ENCODE assay signal across 1 cellular context in the genomic region with DNA sequence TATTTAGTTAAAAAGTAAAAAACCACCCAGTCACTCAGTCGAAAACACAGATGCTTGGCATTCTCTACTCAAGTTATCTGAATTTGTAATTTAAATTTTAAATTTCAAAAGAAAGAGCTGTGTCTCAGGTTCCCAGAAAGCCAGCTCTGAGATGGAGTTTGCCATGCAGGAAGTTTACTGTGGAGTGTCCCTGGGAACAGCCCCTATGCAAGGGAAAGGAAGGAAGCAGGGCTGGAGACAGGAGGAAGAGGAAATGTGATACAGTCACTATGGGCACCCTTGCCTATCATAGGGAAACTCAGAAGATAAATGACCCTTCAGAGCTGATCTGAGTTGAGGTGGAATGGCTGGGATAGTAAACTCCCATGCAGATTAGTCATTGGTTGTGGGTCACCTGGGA.
TF ChIP-seq lines count a peak whose summit lies in the region.

No MANE protein-coding gene starts in this region.

TF ChIP-seq in HCT116, 20 proteins besides CTCF, POLR2A, EP300 and RAD21:
- TF ChIP-seq TCF7L2 (IDR thresholded peaks at IDR 0.05; ENCODE audit: borderline replicate concordance, extremely low read depth, insufficient read depth, insufficient read length) (no peak), JUND (IDR thresholded peaks at IDR 0.05) (no peak), ZFX (IDR thresholded peaks at IDR 0.05) (no peak), CBX3 (IDR thresholded peaks at IDR 0.05; ENCODE audit: low read depth) (no peak), SIN3A (IDR thresholded peaks at IDR 0.05; ENCODE audit: low read depth) (no peak), SRF (IDR thresholded peaks at IDR 0.05; ENCODE audit: low read depth) (no peak), EGR1 (IDR thresholded peaks at IDR 0.05; ENCODE audit: low read depth) (no peak), SP1 (IDR thresholded peaks at IDR 0.05; ENCODE audit: low read depth) (no peak), ELF1 (IDR thresholded peaks at IDR 0.05; ENCODE audit: borderline replicate concordance, low read depth) (no peak), EZH2 (IDR thresholded peaks at IDR 0.05) (no peak), ZNF274 (IDR thresholded peaks at IDR 0.05; ENCODE audit: low read depth, low read length) (no peak), EZH2phosphoT487 (IDR thresholded peaks at IDR 0.05; ENCODE audit: borderline replicate concordance) (no peak), CEBPB (IDR thresholded peaks at IDR 0.05; ENCODE audit: low read depth) (no peak)
- TF ChIP-seq, protein P1, sequence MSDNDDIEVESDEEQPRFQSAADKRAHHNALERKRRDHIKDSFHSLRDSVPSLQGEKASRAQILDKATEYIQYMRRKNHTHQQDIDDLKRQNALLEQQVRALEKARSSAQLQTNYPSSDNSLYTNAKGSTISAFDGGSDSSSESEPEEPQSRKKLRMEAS (IDR thresholded peaks at IDR 0.05): no peak
- TF ChIP-seq, protein P2, sequence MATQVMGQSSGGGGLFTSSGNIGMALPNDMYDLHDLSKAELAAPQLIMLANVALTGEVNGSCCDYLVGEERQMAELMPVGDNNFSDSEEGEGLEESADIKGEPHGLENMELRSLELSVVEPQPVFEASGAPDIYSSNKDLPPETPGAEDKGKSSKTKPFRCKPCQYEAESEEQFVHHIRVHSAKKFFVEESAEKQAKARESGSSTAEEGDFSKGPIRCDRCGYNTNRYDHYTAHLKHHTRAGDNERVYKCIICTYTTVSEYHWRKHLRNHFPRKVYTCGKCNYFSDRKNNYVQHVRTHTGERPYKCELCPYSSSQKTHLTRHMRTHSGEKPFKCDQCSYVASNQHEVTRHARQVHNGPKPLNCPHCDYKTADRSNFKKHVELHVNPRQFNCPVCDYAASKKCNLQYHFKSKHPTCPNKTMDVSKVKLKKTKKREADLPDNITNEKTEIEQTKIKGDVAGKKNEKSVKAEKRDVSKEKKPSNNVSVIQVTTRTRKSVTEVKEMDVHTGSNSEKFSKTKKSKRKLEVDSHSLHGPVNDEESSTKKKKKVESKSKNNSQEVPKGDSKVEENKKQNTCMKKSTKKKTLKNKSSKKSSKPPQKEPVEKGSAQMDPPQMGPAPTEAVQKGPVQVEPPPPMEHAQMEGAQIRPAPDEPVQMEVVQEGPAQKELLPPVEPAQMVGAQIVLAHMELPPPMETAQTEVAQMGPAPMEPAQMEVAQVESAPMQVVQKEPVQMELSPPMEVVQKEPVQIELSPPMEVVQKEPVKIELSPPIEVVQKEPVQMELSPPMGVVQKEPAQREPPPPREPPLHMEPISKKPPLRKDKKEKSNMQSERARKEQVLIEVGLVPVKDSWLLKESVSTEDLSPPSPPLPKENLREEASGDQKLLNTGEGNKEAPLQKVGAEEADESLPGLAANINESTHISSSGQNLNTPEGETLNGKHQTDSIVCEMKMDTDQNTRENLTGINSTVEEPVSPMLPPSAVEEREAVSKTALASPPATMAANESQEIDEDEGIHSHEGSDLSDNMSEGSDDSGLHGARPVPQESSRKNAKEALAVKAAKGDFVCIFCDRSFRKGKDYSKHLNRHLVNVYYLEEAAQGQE (IDR thresholded peaks at IDR 0.05; ENCODE audit: low read depth): no peak
- TF ChIP-seq, protein P3, sequence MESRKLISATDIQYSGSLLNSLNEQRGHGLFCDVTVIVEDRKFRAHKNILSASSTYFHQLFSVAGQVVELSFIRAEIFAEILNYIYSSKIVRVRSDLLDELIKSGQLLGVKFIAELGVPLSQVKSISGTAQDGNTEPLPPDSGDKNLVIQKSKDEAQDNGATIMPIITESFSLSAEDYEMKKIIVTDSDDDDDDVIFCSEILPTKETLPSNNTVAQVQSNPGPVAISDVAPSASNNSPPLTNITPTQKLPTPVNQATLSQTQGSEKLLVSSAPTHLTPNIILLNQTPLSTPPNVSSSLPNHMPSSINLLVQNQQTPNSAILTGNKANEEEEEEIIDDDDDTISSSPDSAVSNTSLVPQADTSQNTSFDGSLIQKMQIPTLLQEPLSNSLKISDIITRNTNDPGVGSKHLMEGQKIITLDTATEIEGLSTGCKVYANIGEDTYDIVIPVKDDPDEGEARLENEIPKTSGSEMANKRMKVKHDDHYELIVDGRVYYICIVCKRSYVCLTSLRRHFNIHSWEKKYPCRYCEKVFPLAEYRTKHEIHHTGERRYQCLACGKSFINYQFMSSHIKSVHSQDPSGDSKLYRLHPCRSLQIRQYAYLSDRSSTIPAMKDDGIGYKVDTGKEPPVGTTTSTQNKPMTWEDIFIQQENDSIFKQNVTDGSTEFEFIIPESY (IDR thresholded peaks at IDR 0.05; ENCODE audit: extremely low read depth, insufficient replicate concordance, low read length): no peak
- TF ChIP-seq, protein P4, sequence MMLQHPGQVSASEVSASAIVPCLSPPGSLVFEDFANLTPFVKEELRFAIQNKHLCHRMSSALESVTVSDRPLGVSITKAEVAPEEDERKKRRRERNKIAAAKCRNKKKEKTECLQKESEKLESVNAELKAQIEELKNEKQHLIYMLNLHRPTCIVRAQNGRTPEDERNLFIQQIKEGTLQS (IDR thresholded peaks at IDR 0.05): no peak
